9 cellular contexts compared by ENCODE assay signal in genomic region chr5:163565492-163565891, GRCh38.
DNase-seq lines count a peak whose midpoint lies in the region; ATAC-seq and TF ChIP-seq lines count a peak whose summit lies in the region.
"Had no signal": no experiment of that assay in that cellular context is flagged by ENCODE, and none has a peak within 500 bp of the region (broad histone marks: within the 10 kb centered on the region; RNA-seq: fewer than 3 reads in every experiment).

No MANE protein-coding gene starts in this region.

- no peak for TF ChIP-seq POLR2A in erythroblast (IDR thresholded peaks at IDR 0.05; ENCODE audit: low read length)

- peaks cover 31% of the 10 kb centered on the region for H3K4me1 Mint-ChIP-seq in activated naive CD4-positive, alpha-beta T cell treated with anti-CD3 and anti-CD28 coated beads, Interleukin-2, amount 50 U/mL, for 24 hours
- peaks cover 27% of the 10 kb centered on the region for H3K4me1 Mint-ChIP-seq in activated CD8-positive, alpha-beta T cell treated with anti-CD3 and anti-CD28 coated beads for 36 hours (ENCODE audit: low read depth)

- intact Hi-C loops in activated CD8-positive, alpha-beta T cell treated with anti-CD3 and anti-CD28 coated beads for 36 hours (cut with micrococcal nuclease) = loop anchor here (2.0 kb wide), 1 partner anchor 939 kb away; no protein-coding TSS in a partner anchor

- POLR2A ChIA-PET in activated CD8-positive, alpha-beta T cell treated with anti-CD3 and anti-CD28 coated beads for 36 hours (lab: Charles Lee) = no interaction called here

- TF ChIP-seq CTCF in activated CD8-positive, alpha-beta T cell treated with anti-CD3 and anti-CD28 coated beads for 36 hours (IDR thresholded peaks at IDR 0.05) = no peak

- H3K27ac ChIP-seq in stomach smooth muscle (ENCODE audit: low read length) = no peak overlapping the region
- H3K27ac ChIP-seq: adrenal gland had no signal

- H3K36me3 ChIP-seq in stomach smooth muscle (ENCODE audit: control insufficient read depth in 2 of 2, insufficient read depth in 2 of 2, low read length in 2 of 2) = no peaks in the 10 kb centered on the region
- H3K36me3 ChIP-seq: adrenal gland had no signal

- CTCF ChIA-PET in activated CD8-positive, alpha-beta T cell treated with anti-CD3 and anti-CD28 coated beads for 36 hours (lab: Charles Lee) = interaction anchor here (0.8 to 1.7 kb wide), 6 partner anchors 13 to 939 kb away, joined by 3 to 10 read pairs (median 3); no protein-coding TSS in a partner anchor

- no peak for DNase-seq in activated naive CD4-positive, alpha-beta T cell treated with Interleukin-2 at 50 U/mL for 16 hours
- no peak for DNase-seq in activated CD8-positive, alpha-beta T cell treated with anti-CD3 and anti-CD28 coated beads for 36 hours
- DNase-seq in erythroblast (lab: John Stamatoyannopoulos, UW) (no peak), AG08395 (ENCODE audit: low spot score) (no peak)

- H3K27me3 ChIP-seq in stomach smooth muscle (ENCODE audit: control insufficient read depth in 1 of 2, insufficient read depth in 2 of 2, low read length in 2 of 2) = peaks cover 11 to 27% of the 10 kb centered on the region in 2 donors

- H3K4me3 ChIP-seq in iPS-11a (ENCODE audit: low read depth, low read length) = peak overlapping the region; percentile 24
- H3K4me3 ChIP-seq in stomach smooth muscle (ENCODE audit: low read length in 2 of 2) = peak overlapping the region; percentile 71 to 81

- no peak for ATAC-seq in activated CD8-positive, alpha-beta T cell treated with anti-CD3 and anti-CD28 coated beads for 36 hours
- no peak for ATAC-seq in GM21390 (IDR thresholded peaks at IDR 0.05; ENCODE audit: unreplicated experiment)

- no peak overlapping the region for H3K27ac Mint-ChIP-seq in activated naive CD4-positive, alpha-beta T cell treated with anti-CD3 and anti-CD28 coated beads, Interleukin-2, amount 50 U/mL, for 24 hours
- H3K27ac Mint-ChIP-seq in activated CD8-positive, alpha-beta T cell treated with anti-CD3 and anti-CD28 coated beads for 36 hours = no peak overlapping the region

- H3K4me1 ChIP-seq in stomach smooth muscle (ENCODE audit: control insufficient read depth, insufficient read depth, low read length) = peaks cover 3% of the 10 kb centered on the region

- H3K9me3 ChIP-seq in stomach smooth muscle (ENCODE audit: control insufficient read depth in 2 of 2, low read length in 2 of 2) = no peaks in the 10 kb centered on the region
- H3K9me3 ChIP-seq: adrenal gland had no signal

- peak overlapping the region; percentile 78 for H3K4me3 Mint-ChIP-seq in activated naive CD4-positive, alpha-beta T cell treated with anti-CD3 and anti-CD28 coated beads, Interleukin-2, amount 50 U/mL, for 24 hours
- H3K4me3 Mint-ChIP-seq in activated CD8-positive, alpha-beta T cell treated with anti-CD3 and anti-CD28 coated beads for 36 hours = peak overlapping the region; percentile 66

- H3K27me3 Mint-ChIP-seq in activated naive CD4-positive, alpha-beta T cell treated with anti-CD3 and anti-CD28 coated beads, Interleukin-2, amount 50 U/mL, for 24 hours = peaks cover 43% of the 10 kb centered on the region
- peaks cover 53% of the 10 kb centered on the region for H3K27me3 Mint-ChIP-seq in activated CD8-positive, alpha-beta T cell treated with anti-CD3 and anti-CD28 coated beads for 36 hours

- H3K36me3 Mint-ChIP-seq in activated naive CD4-positive, alpha-beta T cell treated with anti-CD3 and anti-CD28 coated beads, Interleukin-2, amount 50 U/mL, for 24 hours = no peaks in the 10 kb centered on the region
- no peaks in the 10 kb centered on the region for H3K36me3 Mint-ChIP-seq in activated CD8-positive, alpha-beta T cell treated with anti-CD3 and anti-CD28 coated beads for 36 hours (ENCODE audit: low read depth)

- H3K9ac ChIP-seq in stomach smooth muscle (ENCODE audit: low read length in 2 of 2) = no peak overlapping the region

- no peaks in the 10 kb centered on the region for H3K9me3 Mint-ChIP-seq in activated naive CD4-positive, alpha-beta T cell treated with anti-CD3 and anti-CD28 coated beads, Interleukin-2, amount 50 U/mL, for 24 hours
- no peaks in the 10 kb centered on the region for H3K9me3 Mint-ChIP-seq in activated CD8-positive, alpha-beta T cell treated with anti-CD3 and anti-CD28 coated beads for 36 hours
